In genomic region chr14:32576088-32576795, GRCh38 we compare ENCODE assay signal across 8 cellular contexts.
DNase-seq lines count a peak whose midpoint lies in the region; ATAC-seq and TF ChIP-seq lines count a peak whose summit lies in the region.

No MANE protein-coding gene starts in this region.

- CTCF ChIA-PET in IMR-90 (lab: Yijun Ruan, JAX) = interaction anchor here (1.3 to 2.6 kb wide), 2 partner anchors 10 to 1217 kb away, joined by 3 to 8 read pairs; no protein-coding TSS in a partner anchor
- CTCF ChIA-PET in OCI-LY7 (lab: Charles Lee; ENCODE audit: unreplicated experiment) = interaction anchor here (0.5 kb wide), 1 partner anchor 1266 kb away, joined by 3 read pairs; no protein-coding TSS in a partner anchor

- no peak overlapping the region for H3K27ac ChIP-seq in IMR-90 (ENCODE audit: insufficient read depth, low read length)
- no peak overlapping the region for H3K27ac ChIP-seq in OCI-LY7 (ENCODE audit: low read depth, low read length, poor library complexity, severe bottlenecking)
- H3K27ac ChIP-seq in left ventricle myocardium inferior (replicated peaks) = peak overlapping the region; percentile 9

- no peak overlapping the region for H4K91ac ChIP-seq in IMR-90 (ENCODE audit: insufficient read depth, low read depth, low read length)

- no peaks in the 10 kb centered on the region for H3K79me1 ChIP-seq in IMR-90 (ENCODE audit: low read depth in 1 of 2, low read length in 2 of 2)

- in situ Hi-C loops in IMR-90 (cut with MboI; ENCODE audit: low sequenced_read_pairs) = loop anchor here (5.0 to 25.0 kb wide), 3 partner anchors 429 to 1216 kb away; no protein-coding TSS in a partner anchor

- WGBS in IMR-90 (ENCODE audit: extremely low coverage in 2 of 2, insufficient read length in 1 of 2), 2 experiments = no CpG with 5 or more reads among the region's 6 CpGs

- H3K9me2 ChIP-seq in OCI-LY7 (ENCODE audit: insufficient read depth, low read length) = no peaks in the 10 kb centered on the region

- dilution Hi-C loops in IMR-90 (cut with HindIII; ENCODE audit: low sequenced_read_pairs, unreplicated experiment) = loop anchor here (25.0 kb wide), 1 partner anchor 1211 kb away; no protein-coding TSS in a partner anchor

- H3K4me3 ChIP-seq in IMR-90 (ENCODE audit: insufficient read depth, low read depth, low read length) = no peak overlapping the region
- no peak overlapping the region for H3K4me3 ChIP-seq in OCI-LY7 (ENCODE audit: low read depth, low read length, poor library complexity, severe bottlenecking)
- H3K4me3 ChIP-seq in left ventricle myocardium inferior = peak overlapping the region; percentile 36

- H2BK15ac ChIP-seq in IMR-90 (ENCODE audit: low read depth, low read length) = no peak overlapping the region

- H3K4me2 ChIP-seq in IMR-90 (ENCODE audit: low read depth, low read length) (no peak overlapping the region; the same call in 1 of the 2 replicates), OCI-LY7 (ENCODE audit: low read length) (no peak overlapping the region)

- H3K14ac ChIP-seq in IMR-90 (replicated peaks; ENCODE audit: low read depth, low read length) = no peak overlapping the region

- no peak overlapping the region for H3K9ac ChIP-seq in IMR-90 (ENCODE audit: low read depth, low read length)

- H3K4me1 ChIP-seq in IMR-90 (ENCODE audit: control insufficient read depth, insufficient read depth, low read length) (no peaks in the 10 kb centered on the region), OCI-LY7 (ENCODE audit: insufficient read depth, low read length, poor library complexity, severe bottlenecking) (no peaks in the 10 kb centered on the region), left ventricle myocardium inferior (peaks cover 53% of the 10 kb centered on the region)

- H2AFZ ChIP-seq in IMR-90 (replicated peaks; ENCODE audit: low read length, poor library complexity) = no peak overlapping the region
- H2AFZ ChIP-seq in OCI-LY7 (ENCODE audit: low read length) = no peak overlapping the region

- TF ChIP-seq POLR2A in IMR-90 (IDR thresholded peaks at IDR 0.05; ENCODE audit: low read depth, low read length) = no peak

- H3K56ac ChIP-seq in IMR-90 (ENCODE audit: extremely low read depth, insufficient read depth, low read length) = no peak overlapping the region

- no peaks in the 10 kb centered on the region for H3K9me1 ChIP-seq in IMR-90 (ENCODE audit: insufficient read depth, low read length)

- DNase-seq in D341Med (ENCODE audit: low spot score) (peak; percentile 70), IMR-90 (peak; percentile 59), OCI-LY7 (ENCODE audit: low spot score) (peak; percentile 51), amygdala (lab: John Stamatoyannopoulos, UW) (peak in 37 of 56 donors; percentile 1 to 80 (median 25)), left ventricle myocardium inferior (no peak), putamen (ENCODE audit: low spot score) (peak; percentile 75)

- peak; percentile 97 for TF ChIP-seq CTCF in IMR-90 (conservative IDR thresholded peaks at IDR 0.05; ENCODE audit: low read depth, low read length)
- TF ChIP-seq CTCF in OCI-LY7 (conservative IDR thresholded peaks at IDR 0.05; ENCODE audit: low read length) = peak; percentile 98
- TF ChIP-seq CTCF in left ventricle myocardium inferior (IDR thresholded peaks at IDR 0.05; ENCODE audit: borderline replicate concordance) = peak; percentile 97

- no peak overlapping the region for H3K18ac ChIP-seq in IMR-90 (ENCODE audit: low read depth, low read length)

- no peaks in the 10 kb centered on the region for H4K20me1 ChIP-seq in IMR-90 (ENCODE audit: insufficient read depth, low read length)
- no peaks in the 10 kb centered on the region for H4K20me1 ChIP-seq in OCI-LY7 (ENCODE audit: insufficient read depth, low read length)

- no peak overlapping the region for H2BK120ac ChIP-seq in IMR-90 (ENCODE audit: low read depth, low read length)

- H4K8ac ChIP-seq in IMR-90 (ENCODE audit: low read depth in 2 of 2, low read length in 2 of 2) = no peak overlapping the region

- H3K79me2 ChIP-seq in OCI-LY7 (ENCODE audit: insufficient read depth, low read depth, low read length) = no peaks in the 10 kb centered on the region

- intact Hi-C loops in IMR-90 (cut with micrococcal nuclease) = loop anchor here (1.0 to 5.0 kb wide), 7 partner anchors 422 to 1749 kb away; no protein-coding TSS in a partner anchor
- intact Hi-C loops in OCI-LY7 (cut with micrococcal nuclease; ENCODE audit: unreplicated experiment) = loop anchor here (2.0 to 10.0 kb wide), 3 partner anchors 856 to 1729 kb away; no protein-coding TSS in a partner anchor
- intact Hi-C loops in left ventricle myocardium inferior (cut with micrococcal nuclease) = loop anchor here (5.0 kb wide), 2 partner anchors 251 to 1216 kb away; no protein-coding TSS in a partner anchor

- peaks cover 18% of the 10 kb centered on the region for H3K27me3 ChIP-seq in IMR-90 (ENCODE audit: control insufficient read depth, insufficient read depth, low read length)
- H3K27me3 ChIP-seq in left ventricle myocardium inferior (ENCODE audit: low read depth) = no peaks in the 10 kb centered on the region

- no TSS peak for BruUV-seq in IMR-90 (replicated peaks; lab: Mats Ljungman, UMichigan)
- BruUV-seq in OCI-LY7 (replicated peaks; lab: Mats Ljungman, UMichigan) = no TSS peak

- H3K9me3 ChIP-seq in IMR-90 (ENCODE audit: control insufficient read depth, insufficient read depth, low read length) (no peaks in the 10 kb centered on the region), OCI-LY7 (ENCODE audit: low read length) (no peaks in the 10 kb centered on the region), left ventricle myocardium inferior (replicated peaks) (no peaks in the 10 kb centered on the region)

- no peak overlapping the region for H2AK9ac ChIP-seq in IMR-90 (replicated peaks; ENCODE audit: low read depth, low read length, poor library complexity)

- no peak overlapping the region for H3K23ac ChIP-seq in IMR-90 (ENCODE audit: low read depth, low read length)

- no peak overlapping the region for H3K4ac ChIP-seq in IMR-90 (ENCODE audit: low read depth, low read length)

- H2AK5ac ChIP-seq in IMR-90 (ENCODE audit: low read depth, low read length) = no peak overlapping the region

- POLR2A ChIA-PET in IMR-90 (lab: Charles Lee; ENCODE audit: unreplicated experiment) (interaction anchor here (0.6 kb wide), 1 partner anchor 763 kb away, joined by 3 read pairs; no protein-coding TSS in a partner anchor), OCI-LY7 (lab: Charles Lee) (no interaction called here)

- no peak overlapping the region for H4K5ac ChIP-seq in IMR-90 (ENCODE audit: low read depth, low read length)

- peak; percentile 48 for ATAC-seq in GM21390 (IDR thresholded peaks at IDR 0.05; ENCODE audit: unreplicated experiment)
- ATAC-seq in IMR-90 (ENCODE audit: low read depth) = peak; percentile 98
- ATAC-seq in HG02970 (IDR thresholded peaks at IDR 0.05; ENCODE audit: low FRiP score, unreplicated experiment) = no peak

- H2BK20ac ChIP-seq in IMR-90 (ENCODE audit: low read depth, low read length) = no peak overlapping the region

- TF ChIP-seq RAD21 in IMR-90 (IDR thresholded peaks at IDR 0.05; ENCODE audit: low read length) = peak; percentile 96

- no peak overlapping the region for H2BK5ac ChIP-seq in IMR-90 (ENCODE audit: low read depth, low read length, poor library complexity, severe bottlenecking)

- H3K36me3 ChIP-seq in IMR-90 (ENCODE audit: control insufficient read depth, insufficient read depth, low read length) = no peaks in the 10 kb centered on the region
- no peaks in the 10 kb centered on the region for H3K36me3 ChIP-seq in OCI-LY7 (ENCODE audit: insufficient read depth, low read length)
- no peaks in the 10 kb centered on the region for H3K36me3 ChIP-seq in left ventricle myocardium inferior

TF ChIP-seq in IMR-90, 13 proteins besides CTCF, POLR2A, EP300 and RAD21:
- peak; percentile 92 for TF ChIP-seq SMC3 (IDR thresholded peaks at IDR 0.05; ENCODE audit: low read depth, low read length)
- no peak for TF ChIP-seq CHD1 (IDR thresholded peaks at IDR 0.05; ENCODE audit: low read depth, low read length)
- no peak for TF ChIP-seq MAFK (IDR thresholded peaks at IDR 0.05; ENCODE audit: low read depth, low read length)
- no peak for TF ChIP-seq MXI1 (IDR thresholded peaks at IDR 0.05; ENCODE audit: borderline replicate concordance, low read depth, low read length)
